In genomic region chr16:3577302-3577752, GRCh38 we compare ENCODE assay signal across 8 cellular contexts. TPM values are rescaled to one million over a fixed set of nuclear protein-coding genes. Genes with fewer than 3 reads are reported as not detected.
DNase-seq lines count a peak whose midpoint lies in the region; ATAC-seq and TF ChIP-seq lines count a peak whose summit lies in the region.

A gene with protein sequence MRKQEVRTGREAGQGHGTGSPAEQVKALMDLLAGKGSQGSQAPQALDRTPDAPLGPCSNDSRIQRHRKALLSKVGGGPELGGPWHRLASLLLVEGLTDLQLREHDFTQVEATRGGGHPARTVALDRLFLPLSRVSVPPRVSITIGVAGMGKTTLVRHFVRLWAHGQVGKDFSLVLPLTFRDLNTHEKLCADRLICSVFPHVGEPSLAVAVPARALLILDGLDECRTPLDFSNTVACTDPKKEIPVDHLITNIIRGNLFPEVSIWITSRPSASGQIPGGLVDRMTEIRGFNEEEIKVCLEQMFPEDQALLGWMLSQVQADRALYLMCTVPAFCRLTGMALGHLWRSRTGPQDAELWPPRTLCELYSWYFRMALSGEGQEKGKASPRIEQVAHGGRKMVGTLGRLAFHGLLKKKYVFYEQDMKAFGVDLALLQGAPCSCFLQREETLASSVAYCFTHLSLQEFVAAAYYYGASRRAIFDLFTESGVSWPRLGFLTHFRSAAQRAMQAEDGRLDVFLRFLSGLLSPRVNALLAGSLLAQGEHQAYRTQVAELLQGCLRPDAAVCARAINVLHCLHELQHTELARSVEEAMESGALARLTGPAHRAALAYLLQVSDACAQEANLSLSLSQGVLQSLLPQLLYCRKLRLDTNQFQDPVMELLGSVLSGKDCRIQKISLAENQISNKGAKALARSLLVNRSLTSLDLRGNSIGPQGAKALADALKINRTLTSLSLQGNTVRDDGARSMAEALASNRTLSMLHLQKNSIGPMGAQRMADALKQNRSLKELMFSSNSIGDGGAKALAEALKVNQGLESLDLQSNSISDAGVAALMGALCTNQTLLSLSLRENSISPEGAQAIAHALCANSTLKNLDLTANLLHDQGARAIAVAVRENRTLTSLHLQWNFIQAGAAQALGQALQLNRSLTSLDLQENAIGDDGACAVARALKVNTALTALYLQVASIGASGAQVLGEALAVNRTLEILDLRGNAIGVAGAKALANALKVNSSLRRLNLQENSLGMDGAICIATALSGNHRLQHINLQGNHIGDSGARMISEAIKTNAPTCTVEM (minus strand): TSS chr16:3577403. CDS start chr16:3565036, 12,367 bp downstream.

- TF ChIP-seq POLR2A in esophagus muscularis mucosa (IDR thresholded peaks at IDR 0.05; ENCODE audit: low read depth) (no peak), suprapubic skin (IDR thresholded peaks at IDR 0.05) (no peak), gastrocnemius medialis (IDR thresholded peaks at IDR 0.05) (no peak)

- TF ChIP-seq CTCF in esophagus muscularis mucosa (IDR thresholded peaks at IDR 0.05) (no peak), suprapubic skin (IDR thresholded peaks at IDR 0.05) (no peak), gastrocnemius medialis (IDR thresholded peaks at IDR 0.05 in 4 of 5, conservative IDR thresholded peaks at IDR 0.05 in 1 of 5) (no peak)

- H3K4me3 ChIP-seq in esophagus muscularis mucosa (peak within 1 kb of the TSS; percentile 24 to 43 (median 29)), suprapubic skin (peak within 1 kb of the TSS; percentile 30), gastrocnemius medialis (peak within 1 kb of the TSS in 1 of 4 donors; percentile 33)

- peak; percentile 63 for DNase-seq in NK-92 treated with Interleukin-12 subunit alpha and Interleukin-12 subunit beta, amount 100 ng/mL, for 24 hours (lab: John Stamatoyannopoulos, UW)
- DNase-seq in NK-92 (lab: John Stamatoyannopoulos, UW; ENCODE audit: unreplicated experiment) (no peak), esophagus muscularis mucosa (ENCODE audit: extremely low spot score) (no peak), suprapubic skin (ENCODE audit: low spot score in 2 of 2) (no peak), DMS53 treated with DMSO at 0.1 percent for 48 hours (lab: John Stamatoyannopoulos, UW; ENCODE audit: unreplicated experiment) (no peak), NCI-H748 treated with DMSO at 0.1 percent for 48 hours (lab: John Stamatoyannopoulos, UW) (no peak), gastrocnemius medialis (no peak)
- DNase-seq in activated CD4-positive, alpha-beta T cell treated with anti-CD3 and anti-CD28 coated beads, Interleukin-2, amount 50 U/mL, for 24 hours (ENCODE audit: low read depth in 1 of 2, low spot score in 1 of 2): peak; percentile 8 to 21

- ATAC-seq in gastrocnemius medialis: no peak

- H3K4me1 ChIP-seq in esophagus muscularis mucosa: peaks cover 0 to 14% (median 1%) of the 10 kb centered on the region in 4 donors
- H3K4me1 ChIP-seq in suprapubic skin: peaks cover 12% of the 10 kb centered on the region
- H3K4me1 ChIP-seq in gastrocnemius medialis: no peaks in the 10 kb centered on the region

- no peak for TF ChIP-seq EP300 in esophagus muscularis mucosa (IDR thresholded peaks at IDR 0.05)
- TF ChIP-seq EP300 in suprapubic skin (IDR thresholded peaks at IDR 0.05): no peak

- H3K27ac ChIP-seq in esophagus muscularis mucosa (replicated peaks in 1 of 4) (no peak within 1 kb of the TSS), suprapubic skin (no peak within 1 kb of the TSS), gastrocnemius medialis (no peak within 1 kb of the TSS)

- intact Hi-C loops in esophagus muscularis mucosa (cut with DNase I) (no loop called here), gastrocnemius medialis (cut with DNase I; ENCODE audit: low total_unique reads) (no loop called here)

- in situ Hi-C loops in gastrocnemius medialis (cut with MboI; ENCODE audit: low sequenced_read_pairs in 4 of 4): no loop called here

- H3K27me3 ChIP-seq in esophagus muscularis mucosa (peaks cover 0 to 51% (median 12%) of the 10 kb centered on the region in 4 donors), suprapubic skin (peaks cover 5% of the 10 kb centered on the region), gastrocnemius medialis (peaks cover 0 to 2% (median 0%) of the 10 kb centered on the region in 3 donors)

- H3K36me3 ChIP-seq in esophagus muscularis mucosa (peaks cover 3 to 8% (median 4%) of the 10 kb centered on the region in 4 donors), suprapubic skin (peaks cover 3% of the 10 kb centered on the region), gastrocnemius medialis (peaks cover 0 to under 1% of the 10 kb centered on the region in 2 donors)

- 51% methylated on average over 13 of the region's 18 CpGs for WGBS in esophagus muscularis mucosa
- WGBS in suprapubic skin: 65% methylated on average over 18 of the region's 18 CpGs

- H3K9me3 ChIP-seq in esophagus muscularis mucosa (no peaks in the 10 kb centered on the region), suprapubic skin (no peaks in the 10 kb centered on the region), gastrocnemius medialis (no peaks in the 10 kb centered on the region)

RNA-seq across cellular contexts. Expression of the gene that starts here (rescaled TPM):
- total RNA-seq in esophagus muscularis mucosa (1 to 10 TPM in 1 of 4 donors, under 1 TPM in 3; 0.57 to 2.5 (median 0.95) TPM), suprapubic skin (1 to 10 TPM in 1 of 4 donors, under 1 TPM in 3; 0.16 to 1.2 (median 0.39) TPM), gastrocnemius medialis (under 1 TPM; 0.11 to 0.26 (median 0.22) TPM)

Comparison
In these comparisons a context has a peak if more than half of its experiments do, and no peak if none do; other contexts are left out.
1. DNase-seq: peak in NK-92 treated with Interleukin-12 subunit alpha and Interleukin-12 subunit beta, amount 100 ng/mL, for 24 hours (single experiment) and activated CD4-positive, alpha-beta T cell treated with anti-CD3 and anti-CD28 coated beads, Interleukin-2, amount 50 U/mL, for 24 hours (2 of 2); none in NK-92 (single experiment), esophagus muscularis mucosa (single experiment), suprapubic skin (0 of 2), DMS53 treated with DMSO at 0.1 percent for 48 hours (single experiment), NCI-H748 treated with DMSO at 0.1 percent for 48 hours (single experiment) and gastrocnemius medialis (0 of 2).